ENCODE assay signal across 7 cellular contexts in the genomic region with DNA sequence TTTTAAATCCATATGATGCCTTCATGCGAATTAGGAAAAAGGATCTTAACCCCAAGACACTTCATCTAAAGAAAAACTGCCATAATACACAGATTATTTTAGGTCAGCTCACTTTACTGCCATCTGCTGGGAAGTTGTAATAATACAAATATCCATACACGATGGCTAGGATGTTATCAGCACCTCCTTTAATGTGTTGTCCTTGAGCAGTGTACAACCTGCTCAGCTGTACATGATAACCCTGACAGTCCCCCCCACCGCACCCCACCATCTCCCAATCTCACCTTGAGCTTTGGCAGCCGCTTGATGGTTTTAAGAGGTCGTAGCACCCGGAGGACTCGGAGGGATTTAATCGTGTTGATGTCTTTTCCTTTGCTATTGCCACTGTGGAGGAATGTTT.
DNase-seq lines count a peak whose midpoint lies in the region; ATAC-seq and TF ChIP-seq lines count a peak whose summit lies in the region.

No MANE protein-coding gene starts in this region.

- no peak overlapping the region for H3K27ac Mint-ChIP-seq in T-helper 17 cell

- peak; percentile 54 for TF ChIP-seq CTCF in retinal pigment epithelial cell (conservative IDR thresholded peaks at IDR 0.05; ENCODE audit: low read depth, low read length)

- H3K4me3 Mint-ChIP-seq in T-helper 17 cell: no peak overlapping the region

- peaks cover 23% of the 10 kb centered on the region for H3K27me3 Mint-ChIP-seq in T-helper 17 cell

- DNase-seq in G401 (ENCODE audit: low spot score): peak; percentile 68
- peak; percentile 42 for DNase-seq in Jurkat, Clone E6-1 (ENCODE audit: low read depth, low spot score)
- DNase-seq in T-helper 17 cell: no peak
- DNase-seq in foreskin melanocyte: peak; percentile 55
- peak; percentile 14 for DNase-seq in retinal pigment epithelial cell (ENCODE audit: low read depth)
- DNase-seq in NK-92 treated with Interleukin-12 subunit alpha and Interleukin-12 subunit beta, amount 100 ng/mL, for 24 hours (lab: John Stamatoyannopoulos, UW): no peak

- H3K4me1 Mint-ChIP-seq in T-helper 17 cell: peaks cover 9% of the 10 kb centered on the region

- no peaks in the 10 kb centered on the region for H3K9me3 ChIP-seq in T-helper 17 cell (ENCODE audit: control insufficient read depth, low read length, poor library complexity, severe bottlenecking)

- no peak overlapping the region for H3K4me3 ChIP-seq in Jurkat, Clone E6-1 (ENCODE audit: low read length)
- no peak overlapping the region for H3K4me3 ChIP-seq in retinal pigment epithelial cell (ENCODE audit: low read length)

- H3K36me3 Mint-ChIP-seq in T-helper 17 cell (ENCODE audit: low read depth): peaks cover under 1% of the 10 kb centered on the region

- ATAC-seq in T-helper 17 cell (peak; percentile 66), HG03108 (IDR thresholded peaks at IDR 0.05; ENCODE audit: unreplicated experiment) (no peak)

- in situ Hi-C loops in G401 (cut with HindIII; ENCODE audit: low sequenced_read_pairs): no loop called here

Comparison
In these comparisons a context has a peak if more than half of its experiments do, and no peak if none do; other contexts are left out.
1. DNase-seq: peak in G401 (single experiment), Jurkat, Clone E6-1 (single experiment), foreskin melanocyte (single experiment) and retinal pigment epithelial cell (single experiment); none in T-helper 17 cell (0 of 3) and NK-92 treated with Interleukin-12 subunit alpha and Interleukin-12 subunit beta, amount 100 ng/mL, for 24 hours (single experiment).